Comparison of ENCODE assay signal across 1 cellular context in the genomic region with DNA sequence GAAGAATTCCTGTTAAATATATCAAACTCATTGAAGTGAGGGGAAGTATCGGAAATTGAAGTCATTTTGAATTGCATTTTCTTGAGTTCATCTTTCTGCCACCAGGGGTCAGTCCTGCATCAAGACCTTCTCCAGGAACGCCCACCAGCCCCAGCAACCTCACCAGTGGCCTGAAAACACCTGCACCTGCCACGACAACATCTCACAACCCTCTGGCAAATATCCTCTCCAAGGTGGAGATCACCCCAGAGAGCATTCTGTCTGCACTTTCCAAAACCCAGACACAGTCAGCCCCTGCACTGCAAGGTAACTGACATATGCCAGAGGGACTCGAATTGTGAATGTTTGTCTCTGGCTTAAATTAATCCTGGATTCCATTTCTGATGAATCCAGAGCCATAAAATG.
TF ChIP-seq lines count a peak whose summit lies in the region.

No MANE protein-coding gene starts in this region.

TF ChIP-seq in endothelial cell of umbilical vein, 7 proteins besides CTCF, POLR2A, EP300 and RAD21:
- TF ChIP-seq JUN (IDR thresholded peaks at IDR 0.05; ENCODE audit: borderline replicate concordance, insufficient read depth, insufficient read length, low read depth) = no peak
